Comparison of ENCODE assay signal across 21 cellular contexts in the genomic region with DNA sequence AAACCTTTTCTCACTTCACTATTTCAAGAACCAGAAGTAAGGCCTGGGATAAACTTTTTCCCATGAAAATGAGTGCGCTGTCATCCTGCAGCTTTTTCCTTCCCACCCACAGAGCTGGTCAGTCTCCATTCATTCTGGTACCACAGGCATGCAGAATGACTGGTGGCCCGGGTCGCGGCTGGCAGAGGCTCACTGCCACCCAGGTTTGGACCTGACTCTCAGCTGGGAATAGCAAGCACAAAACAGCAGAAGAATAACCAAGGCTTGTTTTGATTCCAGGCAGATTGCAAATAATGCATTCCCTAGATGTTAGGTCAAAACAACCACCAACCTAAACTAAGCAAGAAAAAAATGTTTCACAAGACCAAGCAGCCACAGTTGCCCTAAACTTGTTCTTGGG.
A peak's percentile ranks its signal among the peaks of the same experiment; 100 is the strongest.
DNase-seq lines count a peak whose midpoint lies in the region; ATAC-seq and TF ChIP-seq lines count a peak whose summit lies in the region.
"Had no signal": no experiment of that assay in that cellular context is flagged by ENCODE, and none has a peak within 500 bp of the region (broad histone marks: within the 10 kb centered on the region; RNA-seq: fewer than 3 reads in every experiment).

No MANE protein-coding gene starts in this region.

- DNase-seq in GM23338 (ENCODE audit: low spot score) (no peak), astrocyte of the hippocampus (ENCODE audit: low read depth, low spot score) (peak; percentile 96), fibroblast of peridontal ligament (ENCODE audit: extremely low read depth) (peak; percentile 73), uterus (no peak), Peyer's patch (no peak), DMS79 treated with DMSO at 0.1 percent for 48 hours (lab: John Stamatoyannopoulos, UW) (no peak)
- DNase-seq in stimulated activated naive CD4-positive, alpha-beta T cell treated with Interleukin-2 at 50 U/mL for 16 hours (lab: John Stamatoyannopoulos, UW) = no peak
- DNase-seq: activated CD4-positive, alpha-beta T cell treated with anti-CD3 and anti-CD28 coated beads for 4 hours; caudate nucleus; effector CD4-positive, alpha-beta T cell; immature natural killer cell; left ventricle myocardium inferior; MG63; NCI-H1436; Right ventricle myocardium superior; stimulated activated CD4-positive, alpha-beta T cell treated with anti-CD3 and anti-CD28 coated beads, Interleukin-1b, Interleukin-23, amount 100 ng/mL, for 48 hours; stimulated activated naive B cell treated with anti-CD40 and anti-IgM and Interleukin-4, amounts not matched to agents 10 μg/mL and 1 μg/mL and 100 μg/mL, for 72 hours had no signal

- 0 out of 2 replicates have a peak, but pooled peaks cover 5% of the 10 kb centered on the region for H3K9me2 ChIP-seq in GM23338 (ENCODE audit: insufficient read depth)

- H3K9me3 ChIP-seq in uterus (peaks cover 0 to 4% of the 10 kb centered on the region in 2 donors), Peyer's patch (no peaks in the 10 kb centered on the region)
- H3K9me3 ChIP-seq: esophagus muscularis mucosa had no signal

- H3K27ac ChIP-seq in GM23338 (ENCODE audit: low read depth) (no peak overlapping the region), uterus (no peak overlapping the region), Peyer's patch (no peak overlapping the region)
- H3K27ac ChIP-seq: esophagus muscularis mucosa, HL-60, left ventricle myocardium inferior had no signal

- H3F3A ChIP-seq in GM23338 (replicated peaks; ENCODE audit: low read depth) = no peaks in the 10 kb centered on the region

- H3K4me1 Mint-ChIP-seq in GM23338 = peaks cover 23% of the 10 kb centered on the region
- H3K4me1 Mint-ChIP-seq: immature natural killer cell; neural crest cell; stimulated activated naive B cell treated with anti-CD40 and anti-IgM and Interleukin-4, amounts not matched to agents 10 μg/mL and 1 μg/mL and 100 μg/mL, for 72 hours had no signal

- no peaks in the 10 kb centered on the region for H3K79me2 ChIP-seq in GM23338 (replicated peaks; ENCODE audit: insufficient read depth)

- H3K36me3 Mint-ChIP-seq in GM23338 (ENCODE audit: low read depth) = peaks cover 8% of the 10 kb centered on the region; the same call in 2 of the 3 replicates
- H3K36me3 Mint-ChIP-seq: immature natural killer cell; stimulated activated naive B cell treated with anti-CD40 and anti-IgM and Interleukin-4, amounts not matched to agents 10 μg/mL and 1 μg/mL and 100 μg/mL, for 72 hours had no signal

- intact Hi-C loops in uterus (cut with DNase I; ENCODE audit: low total_unique reads) = no loop called here

- H3K4me3 ChIP-seq in GM23338 = no peak overlapping the region
- no peak overlapping the region for H3K4me3 ChIP-seq in uterus
- no peak overlapping the region for H3K4me3 ChIP-seq in Peyer's patch
- H3K4me3 ChIP-seq: esophagus muscularis mucosa, left ventricle myocardium inferior, MG63 had no signal

- TF ChIP-seq CTCF in GM23338 (conservative IDR thresholded peaks at IDR 0.05; ENCODE audit: low read depth in 2 of 2) (no peak), uterus (IDR thresholded peaks at IDR 0.05) (no peak), Peyer's patch (IDR thresholded peaks at IDR 0.05) (no peak)

- no peak overlapping the region for H3K4me3 Mint-ChIP-seq in GM23338
- H3K4me3 Mint-ChIP-seq: immature natural killer cell; neural crest cell; stimulated activated naive B cell treated with anti-CD40 and anti-IgM and Interleukin-4, amounts not matched to agents 10 μg/mL and 1 μg/mL and 100 μg/mL, for 72 hours had no signal

- TF ChIP-seq POLR2A in uterus (IDR thresholded peaks at IDR 0.05) = no peak
- no peak for TF ChIP-seq POLR2A in Peyer's patch (IDR thresholded peaks at IDR 0.05)

- no peaks in the 10 kb centered on the region for H3K27me3 ChIP-seq in GM23338 (ENCODE audit: insufficient read depth)
- no peaks in the 10 kb centered on the region for H3K27me3 ChIP-seq in uterus
- no peaks in the 10 kb centered on the region for H3K27me3 ChIP-seq in Peyer's patch
- H3K27me3 ChIP-seq: esophagus muscularis mucosa, MG63 had no signal

- no peak overlapping the region for H3K27ac Mint-ChIP-seq in GM23338
- H3K27ac Mint-ChIP-seq: immature natural killer cell; progenitor cell of endocrine pancreas; stimulated activated naive B cell treated with anti-CD40 and anti-IgM and Interleukin-4, amounts not matched to agents 10 μg/mL and 1 μg/mL and 100 μg/mL, for 72 hours had no signal

- H3K27me3 Mint-ChIP-seq in GM23338 (ENCODE audit: insufficient read depth, low read depth, poor library complexity) = peaks cover 5% of the 10 kb centered on the region
- H3K27me3 Mint-ChIP-seq: stimulated activated naive B cell treated with anti-CD40 and anti-IgM and Interleukin-4, amounts not matched to agents 10 μg/mL and 1 μg/mL and 100 μg/mL, for 72 hours had no signal

- H3K4me1 ChIP-seq in GM23338 (ENCODE audit: insufficient read depth) (peaks cover 21% of the 10 kb centered on the region), uterus (no peaks in the 10 kb centered on the region), Peyer's patch (no peaks in the 10 kb centered on the region)

- H2AFZ ChIP-seq in GM23338 = peak overlapping the region; percentile 61; the same call in 1 of the 2 replicates

- peaks cover 5% of the 10 kb centered on the region; the same call in 1 of the 3 replicates for H3K9me3 Mint-ChIP-seq in GM23338

- H3K4me2 ChIP-seq in GM23338 = no peak overlapping the region

- no peaks in the 10 kb centered on the region for H4K20me1 ChIP-seq in GM23338 (replicated peaks; ENCODE audit: insufficient read depth)

- ATAC-seq in GM23338 = no peak
- ATAC-seq: stimulated activated naive B cell treated with anti-CD40 and anti-IgM and Interleukin-4, amounts not matched to agents 10 μg/mL and 1 μg/mL and 100 μg/mL, for 72 hours had no signal

- H3K36me3 ChIP-seq in GM23338 (ENCODE audit: insufficient read depth) (no peaks in the 10 kb centered on the region), uterus (no peaks in the 10 kb centered on the region), Peyer's patch (no peaks in the 10 kb centered on the region)
- H3K36me3 ChIP-seq: esophagus muscularis mucosa, left ventricle myocardium inferior, MG63 had no signal

TF ChIP-seq in GM23338, 12 proteins besides CTCF, POLR2A, EP300 and RAD21:
- TF ChIP-seq, protein P1, sequence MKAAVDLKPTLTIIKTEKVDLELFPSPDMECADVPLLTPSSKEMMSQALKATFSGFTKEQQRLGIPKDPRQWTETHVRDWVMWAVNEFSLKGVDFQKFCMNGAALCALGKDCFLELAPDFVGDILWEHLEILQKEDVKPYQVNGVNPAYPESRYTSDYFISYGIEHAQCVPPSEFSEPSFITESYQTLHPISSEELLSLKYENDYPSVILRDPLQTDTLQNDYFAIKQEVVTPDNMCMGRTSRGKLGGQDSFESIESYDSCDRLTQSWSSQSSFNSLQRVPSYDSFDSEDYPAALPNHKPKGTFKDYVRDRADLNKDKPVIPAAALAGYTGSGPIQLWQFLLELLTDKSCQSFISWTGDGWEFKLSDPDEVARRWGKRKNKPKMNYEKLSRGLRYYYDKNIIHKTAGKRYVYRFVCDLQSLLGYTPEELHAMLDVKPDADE (IDR thresholded peaks at IDR 0.05) = no peak
- TF ChIP-seq STAT1 (IDR thresholded peaks at IDR 0.05; ENCODE audit: unreplicated experiment) (no peak), POLR2AphosphoS5 (IDR thresholded peaks at IDR 0.05; ENCODE audit: low read depth) (no peak), EZH2 (IDR thresholded peaks at IDR 0.05; ENCODE audit: low read depth, unreplicated experiment) (no peak)
- TF ChIP-seq, protein P2, sequence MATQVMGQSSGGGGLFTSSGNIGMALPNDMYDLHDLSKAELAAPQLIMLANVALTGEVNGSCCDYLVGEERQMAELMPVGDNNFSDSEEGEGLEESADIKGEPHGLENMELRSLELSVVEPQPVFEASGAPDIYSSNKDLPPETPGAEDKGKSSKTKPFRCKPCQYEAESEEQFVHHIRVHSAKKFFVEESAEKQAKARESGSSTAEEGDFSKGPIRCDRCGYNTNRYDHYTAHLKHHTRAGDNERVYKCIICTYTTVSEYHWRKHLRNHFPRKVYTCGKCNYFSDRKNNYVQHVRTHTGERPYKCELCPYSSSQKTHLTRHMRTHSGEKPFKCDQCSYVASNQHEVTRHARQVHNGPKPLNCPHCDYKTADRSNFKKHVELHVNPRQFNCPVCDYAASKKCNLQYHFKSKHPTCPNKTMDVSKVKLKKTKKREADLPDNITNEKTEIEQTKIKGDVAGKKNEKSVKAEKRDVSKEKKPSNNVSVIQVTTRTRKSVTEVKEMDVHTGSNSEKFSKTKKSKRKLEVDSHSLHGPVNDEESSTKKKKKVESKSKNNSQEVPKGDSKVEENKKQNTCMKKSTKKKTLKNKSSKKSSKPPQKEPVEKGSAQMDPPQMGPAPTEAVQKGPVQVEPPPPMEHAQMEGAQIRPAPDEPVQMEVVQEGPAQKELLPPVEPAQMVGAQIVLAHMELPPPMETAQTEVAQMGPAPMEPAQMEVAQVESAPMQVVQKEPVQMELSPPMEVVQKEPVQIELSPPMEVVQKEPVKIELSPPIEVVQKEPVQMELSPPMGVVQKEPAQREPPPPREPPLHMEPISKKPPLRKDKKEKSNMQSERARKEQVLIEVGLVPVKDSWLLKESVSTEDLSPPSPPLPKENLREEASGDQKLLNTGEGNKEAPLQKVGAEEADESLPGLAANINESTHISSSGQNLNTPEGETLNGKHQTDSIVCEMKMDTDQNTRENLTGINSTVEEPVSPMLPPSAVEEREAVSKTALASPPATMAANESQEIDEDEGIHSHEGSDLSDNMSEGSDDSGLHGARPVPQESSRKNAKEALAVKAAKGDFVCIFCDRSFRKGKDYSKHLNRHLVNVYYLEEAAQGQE (IDR thresholded peaks at IDR 0.05; ENCODE audit: unreplicated experiment) = no peak
TF ChIP-seq in GM23338: peak in this region for 0.

Comparison
In these comparisons a context has a peak if more than half of its experiments do, and no peak if none do; other contexts are left out.
1. DNase-seq: peak in astrocyte of the hippocampus (single experiment) and fibroblast of peridontal ligament (single experiment); none in GM23338 (single experiment), stimulated activated naive CD4-positive, alpha-beta T cell treated with Interleukin-2 at 50 U/mL for 16 hours (single experiment), uterus (0 of 2), Peyer's patch (0 of 3) and DMS79 treated with DMSO at 0.1 percent for 48 hours (single experiment).